18 cellular contexts compared by ENCODE assay signal in the genomic region with DNA sequence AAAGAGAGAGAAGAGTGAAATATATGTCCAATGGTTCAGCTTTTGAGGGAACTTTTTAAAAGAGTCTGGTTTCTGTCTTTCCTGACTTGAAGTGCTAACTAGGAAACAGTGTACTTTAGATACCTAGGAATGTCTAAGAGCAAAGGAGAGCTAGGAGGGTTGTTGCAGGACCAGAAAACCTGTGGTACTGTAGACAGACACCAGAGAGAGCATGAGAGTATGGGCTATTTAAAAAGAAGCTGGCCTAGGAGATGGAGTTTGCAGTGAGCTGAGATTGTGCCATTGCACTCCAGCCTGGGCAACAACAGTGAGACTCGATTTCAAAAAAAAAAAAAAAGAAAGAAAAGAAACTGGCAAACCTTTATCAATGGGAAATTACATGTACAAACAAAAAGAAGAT.
A peak's percentile ranks its signal among the peaks of the same experiment; 100 is the strongest.
DNase-seq lines count a peak whose midpoint lies in the region; ATAC-seq and TF ChIP-seq lines count a peak whose summit lies in the region.
"Had no signal": no experiment of that assay in that cellular context is flagged by ENCODE, and none has a peak within 500 bp of the region (broad histone marks: within the 10 kb centered on the region; RNA-seq: fewer than 3 reads in every experiment).

No MANE protein-coding gene starts in this region.

- H3K23me2 ChIP-seq in H9 (ENCODE audit: insufficient read length, low read depth, low read length, poor library complexity, severe bottlenecking): no peaks in the 10 kb centered on the region

- no peak overlapping the region for H2BK5ac ChIP-seq in H9 (ENCODE audit: insufficient read length, low read length)

- no peak overlapping the region for H3K4ac ChIP-seq in H9 (ENCODE audit: low read depth, low read length)

- no peak for ATAC-seq in activated naive CD8-positive, alpha-beta T cell treated with anti-CD3 and anti-CD28 coated beads, Interleukin-2, amount 50 U/mL, for 24 hours
- ATAC-seq: A549, HCT116 had no signal

- no peak overlapping the region for H3T11ph ChIP-seq in H9 (ENCODE audit: low read length)

- H3K4me1 Mint-ChIP-seq in H9: peaks cover 3 to 5% of the 10 kb centered on the region in 2 experiments; a peak in 2 of 4 replicates
- no peaks in the 10 kb centered on the region for H3K4me1 Mint-ChIP-seq in activated naive CD8-positive, alpha-beta T cell treated with anti-CD3 and anti-CD28 coated beads, Interleukin-2, amount 50 U/mL, for 24 hours
- H3K4me1 Mint-ChIP-seq: CD4-positive, alpha-beta memory T cell had no signal

- H3F3A ChIP-seq in smooth muscle cell (ENCODE audit: low read depth): no peaks in the 10 kb centered on the region

- H3K4me2 ChIP-seq in H9 (ENCODE audit: insufficient read depth, insufficient read length, low read length) (no peak overlapping the region), smooth muscle cell (no peak overlapping the region)
- H3K4me2 ChIP-seq: A549 had no signal

- TF ChIP-seq CTCF in H9 (conservative IDR thresholded peaks at IDR 0.05) (no peak), fibroblast of pulmonary artery (IDR thresholded peaks at IDR 0.05; ENCODE audit: low read length, missing control alignments) (no peak), smooth muscle cell (IDR thresholded peaks at IDR 0.05; ENCODE audit: borderline replicate concordance, insufficient read depth, poor library complexity, severe bottlenecking) (no peak)

- no peak overlapping the region for H3K27ac ChIP-seq in ACC112 (ENCODE audit: low read depth, low read length)
- no peak overlapping the region for H3K27ac ChIP-seq in H9 (ENCODE audit: insufficient read length, low read depth, low read length)
- no peak overlapping the region for H3K27ac ChIP-seq in smooth muscle cell (ENCODE audit: low read depth)
- H3K27ac ChIP-seq: A549 had no signal

- H3K4me3 ChIP-seq in ACC112 (ENCODE audit: low read depth, low read length) (no peak overlapping the region), fibroblast of pulmonary artery (replicated peaks; ENCODE audit: low read depth, low read length) (no peak overlapping the region), smooth muscle cell (no peak overlapping the region)
- H3K4me3 ChIP-seq: A549 had no signal

- H2BK15ac ChIP-seq in H9 (ENCODE audit: low read depth, low read length): no peak overlapping the region

- no peaks in the 10 kb centered on the region for H3K9me3 ChIP-seq in H9 (ENCODE audit: control insufficient read depth, low read depth, low read length)
- H3K9me3 ChIP-seq in smooth muscle cell (replicated peaks; ENCODE audit: low read depth): no peaks in the 10 kb centered on the region
- H3K9me3 ChIP-seq: A549 had no signal

- H3K4me1 ChIP-seq in ACC112 (ENCODE audit: control insufficient read depth, insufficient read depth, low read length, unreplicated experiment) (no peaks in the 10 kb centered on the region), H9 (ENCODE audit: insufficient read depth, low read length) (no peaks in the 10 kb centered on the region), smooth muscle cell (ENCODE audit: low read depth) (no peaks in the 10 kb centered on the region)
- H3K4me1 ChIP-seq: A549 had no signal

- H4K91ac ChIP-seq in H9 (ENCODE audit: insufficient read length, low read depth, low read length): no peak overlapping the region

- no peaks in the 10 kb centered on the region for H3K79me1 ChIP-seq in H9 (ENCODE audit: insufficient read depth, low read depth, low read length, poor library complexity, severe bottlenecking)

- H3K9ac ChIP-seq in H9 (ENCODE audit: extremely low read depth, insufficient read length, low read length) (no peak overlapping the region), smooth muscle cell (ENCODE audit: low read depth) (no peak overlapping the region)

- no peak overlapping the region for H3K56ac ChIP-seq in H9 (ENCODE audit: insufficient read length, low read depth, low read length)

- no peak overlapping the region for H3K18ac ChIP-seq in H9 (ENCODE audit: insufficient read length, low read depth, low read length)

- no peaks in the 10 kb centered on the region for H3K27me3 Mint-ChIP-seq in H9 (ENCODE audit: low read depth)
- no peaks in the 10 kb centered on the region for H3K27me3 Mint-ChIP-seq in activated naive CD8-positive, alpha-beta T cell treated with anti-CD3 and anti-CD28 coated beads, Interleukin-2, amount 50 U/mL, for 24 hours
- H3K27me3 Mint-ChIP-seq: CD4-positive, alpha-beta memory T cell had no signal

- no peak overlapping the region for H4K5ac ChIP-seq in H9 (ENCODE audit: insufficient read length, low read depth, low read length)

- H3K36me3 ChIP-seq in ACC112 (ENCODE audit: insufficient read depth, low read length): no peaks in the 10 kb centered on the region
- no peaks in the 10 kb centered on the region for H3K36me3 ChIP-seq in smooth muscle cell (ENCODE audit: low read depth)

- no peak overlapping the region for H2AK5ac ChIP-seq in H9 (ENCODE audit: insufficient read length, low read length)

- no CpG with 5 or more reads among the region's 1 CpG for WGBS in H9 (ENCODE audit: extremely low coverage, insufficient read length, low lambda C conversion rate)
- WGBS in smooth muscle cell (ENCODE audit: low lambda C conversion rate): 92% methylated on average over 1 of the region's 1 CpG

- no peak overlapping the region for H4K8ac ChIP-seq in H9 (replicated peaks; ENCODE audit: insufficient read length, low read depth, low read length)

- H3K79me2 ChIP-seq in ACC112 (ENCODE audit: control insufficient read depth, insufficient read depth, low read length, unreplicated experiment) (no peaks in the 10 kb centered on the region), H9 (ENCODE audit: insufficient read depth, low read length) (no peaks in the 10 kb centered on the region; the same call in 1 of the 2 replicates), smooth muscle cell (ENCODE audit: low read depth) (no peaks in the 10 kb centered on the region)

- H3K23ac ChIP-seq in H9 (ENCODE audit: insufficient read length, low read depth, low read length): no peak overlapping the region

- no peak overlapping the region for H3K14ac ChIP-seq in H9 (ENCODE audit: insufficient read depth, low read length)

- H3K27me3 ChIP-seq in ACC112 (ENCODE audit: insufficient read depth, low read length) (no peaks in the 10 kb centered on the region), H9 (ENCODE audit: insufficient read depth, low read length) (no peaks in the 10 kb centered on the region), smooth muscle cell (ENCODE audit: low read depth) (no peaks in the 10 kb centered on the region)

- no peak overlapping the region for H2BK12ac ChIP-seq in H9 (ENCODE audit: insufficient read length, low read depth, low read length)

- H3K36me3 Mint-ChIP-seq in H9 (ENCODE audit: insufficient read depth in 1 of 3, low read depth in 3 of 3): peaks cover 8 to 21% (median 19%) of the 10 kb centered on the region in 3 experiments; a peak in 6 of 7 replicates
- H3K36me3 Mint-ChIP-seq in activated naive CD8-positive, alpha-beta T cell treated with anti-CD3 and anti-CD28 coated beads, Interleukin-2, amount 50 U/mL, for 24 hours (ENCODE audit: low read depth): no peaks in the 10 kb centered on the region
- H3K36me3 Mint-ChIP-seq: CD4-positive, alpha-beta memory T cell had no signal

- no peak for DNase-seq in H9
- DNase-seq in fibroblast of pulmonary artery (ENCODE audit: low read depth): peak; percentile 41
- DNase-seq in smooth muscle cell (lab: John Stamatoyannopoulos, UW; ENCODE audit: unreplicated experiment): no peak
- DNase-seq in activated naive CD8-positive, alpha-beta T cell treated with anti-CD3 and anti-CD28 coated beads, Interleukin-2, amount 50 U/mL, for 24 hours: no peak
- DNase-seq in NAMALWA (ENCODE audit: low spot score): no peak
- DNase-seq in SIG-M5 treated with dmso at 0.1 percent for 504 hours (lab: John Stamatoyannopoulos, UW; ENCODE audit: unreplicated experiment): no peak
- DNase-seq: 8988T; C1 segment of cervical spinal cord; Calu3; CD4-positive, alpha-beta memory T cell; COR-L47; DMS53; DMS79 treated with DMSO at 0.1 percent for 48 hours; GF-D8; H7 had no signal

- no peak overlapping the region for H3K27ac Mint-ChIP-seq in H9
- H3K27ac Mint-ChIP-seq in activated naive CD8-positive, alpha-beta T cell treated with anti-CD3 and anti-CD28 coated beads, Interleukin-2, amount 50 U/mL, for 24 hours: no peak overlapping the region
- H3K27ac Mint-ChIP-seq: CD4-positive, alpha-beta memory T cell had no signal

- H2BK120ac ChIP-seq in H9 (ENCODE audit: low read depth, low read length, poor library complexity, severe bottlenecking): no peak overlapping the region

- no peak overlapping the region for H3K4me3 Mint-ChIP-seq in H9
- H3K4me3 Mint-ChIP-seq in activated naive CD8-positive, alpha-beta T cell treated with anti-CD3 and anti-CD28 coated beads, Interleukin-2, amount 50 U/mL, for 24 hours: no peak overlapping the region
- H3K4me3 Mint-ChIP-seq: CD4-positive, alpha-beta memory T cell had no signal

- H4K20me1 ChIP-seq in H9 (ENCODE audit: control insufficient read depth, insufficient read depth, insufficient read length) (no peaks in the 10 kb centered on the region), smooth muscle cell (ENCODE audit: low read depth) (no peaks in the 10 kb centered on the region)

- H2AFZ ChIP-seq in ACC112 (ENCODE audit: low read length, unreplicated experiment) (peak overlapping the region; percentile 65), H9 (ENCODE audit: low read length) (peak overlapping the region; percentile 22), smooth muscle cell (ENCODE audit: low read depth) (peak overlapping the region; percentile 63)

- peaks cover 13 to 21% of the 10 kb centered on the region in 2 experiments for H3K9me3 Mint-ChIP-seq in H9
- peaks cover 17% of the 10 kb centered on the region for H3K9me3 Mint-ChIP-seq in activated naive CD8-positive, alpha-beta T cell treated with anti-CD3 and anti-CD28 coated beads, Interleukin-2, amount 50 U/mL, for 24 hours

- no peak overlapping the region for H2BK20ac ChIP-seq in H9 (ENCODE audit: low read depth, low read length, poor library complexity, severe bottlenecking)
